In the genomic region with DNA sequence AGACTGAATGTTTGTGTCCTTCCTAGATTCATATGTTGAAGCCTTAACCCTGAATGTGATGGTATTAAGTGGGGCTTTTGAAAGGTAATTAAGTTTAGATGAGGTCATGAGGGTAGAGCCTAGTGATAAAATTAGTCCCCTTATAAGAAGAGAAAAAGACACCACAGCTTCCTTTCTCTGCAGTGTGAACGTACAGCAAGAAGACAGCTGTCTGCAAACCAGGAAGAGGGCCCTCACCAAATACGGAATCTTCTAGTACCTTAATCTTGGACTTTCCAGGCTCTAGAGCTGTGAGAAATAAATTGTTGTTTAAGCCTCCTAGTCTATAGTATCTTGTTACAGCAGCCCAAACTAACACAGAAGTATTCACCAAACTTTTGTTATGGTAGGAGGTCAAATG, we compare ENCODE assay signal across 24 cellular contexts. TPM values are rescaled to one million over a fixed set of nuclear protein-coding genes. Genes with fewer than 3 reads are reported as not detected.
DNase-seq lines count a peak whose midpoint lies in the region; ATAC-seq and TF ChIP-seq lines count a peak whose summit lies in the region.
"Had no signal": no experiment of that assay in that cellular context is flagged by ENCODE, and none has a peak within 500 bp of the region (broad histone marks: within the 10 kb centered on the region; RNA-seq: fewer than 3 reads in every experiment).

No MANE protein-coding gene starts in this region.

- peaks cover 3% of the 10 kb centered on the region for H3K9me3 Mint-ChIP-seq in activated naive CD8-positive, alpha-beta T cell treated with anti-CD3 and anti-CD28 coated beads, Interleukin-2, amount 10 ng/mL, durations not matched to agents 7 days and 5 days
- H3K9me3 Mint-ChIP-seq in activated naive CD8-positive, alpha-beta T cell treated with anti-CD3 and anti-CD28 coated beads for 36 hours, result peaks cover 2% of the 10 kb centered on the region
- H3K9me3 Mint-ChIP-seq in activated CD8-positive, alpha-beta T cell treated with anti-CD3 and anti-CD28 coated beads, Interleukin-2, amount 10 ng/mL, durations not matched to agents 7 days and 5 days (ENCODE audit: insufficient read depth), result no peaks in the 10 kb centered on the region
- no peaks in the 10 kb centered on the region for H3K9me3 Mint-ChIP-seq in stimulated activated naive CD8-positive, alpha-beta T cell treated with anti-CD3 and anti-CD28 coated beads, Interleukin-15, amount 100 ng/mL, for 72 hours
- H3K9me3 Mint-ChIP-seq: activated T-helper 17 cell treated with anti-CD3 and anti-CD28 coated beads, Interleukin-2, amount 50 U/mL, for 72 hours; GM23338 had no signal

- POLR2A ChIA-PET in activated naive CD8-positive, alpha-beta T cell treated with anti-CD3 and anti-CD28 coated beads, Interleukin-2, amount 10 ng/mL, durations not matched to agents 7 days and 5 days (lab: Charles Lee), result no interaction called here
- POLR2A ChIA-PET in activated CD8-positive, alpha-beta T cell treated with anti-CD3 and anti-CD28 coated beads, Interleukin-2, amount 10 ng/mL, durations not matched to agents 7 days and 5 days (lab: Charles Lee), result no interaction called here
- POLR2A ChIA-PET in PC-9 (lab: Charles Lee; ENCODE audit: unreplicated experiment), result no interaction called here

- no peaks in the 10 kb centered on the region for H3K36me3 ChIP-seq in MM.1S (replicated peaks; ENCODE audit: insufficient read depth, low read length)
- no peaks in the 10 kb centered on the region for H3K36me3 ChIP-seq in PC-9 (ENCODE audit: low read depth)
- H3K36me3 ChIP-seq: gastrocnemius medialis had no signal

- 0 out of 2 replicates have a peak overlapping the region, but pooled peaks have one; percentile 2 for H2AFZ ChIP-seq in MM.1S (ENCODE audit: low read length)
- H2AFZ ChIP-seq in PC-9, result no peak overlapping the region
- H2AFZ ChIP-seq: GM23338 had no signal

- no peak overlapping the region for H3K27ac Mint-ChIP-seq in activated naive CD8-positive, alpha-beta T cell treated with anti-CD3 and anti-CD28 coated beads, Interleukin-2, amount 10 ng/mL, durations not matched to agents 7 days and 5 days
- H3K27ac Mint-ChIP-seq in activated naive CD8-positive, alpha-beta T cell treated with anti-CD3 and anti-CD28 coated beads for 36 hours, result no peak overlapping the region
- peak overlapping the region; percentile 22 for H3K27ac Mint-ChIP-seq in activated CD8-positive, alpha-beta T cell treated with anti-CD3 and anti-CD28 coated beads, Interleukin-2, amount 10 ng/mL, durations not matched to agents 7 days and 5 days
- peak overlapping the region in 1 of 2 donors; percentile 42 for H3K27ac Mint-ChIP-seq in stimulated activated naive CD8-positive, alpha-beta T cell treated with anti-CD3 and anti-CD28 coated beads, Interleukin-15, amount 100 ng/mL, for 72 hours
- H3K27ac Mint-ChIP-seq: activated T-helper 17 cell treated with anti-CD3 and anti-CD28 coated beads, Interleukin-2, amount 50 U/mL, for 72 hours; brain; CD8-positive, alpha-beta memory T cell; GM23338 had no signal

- no peaks in the 10 kb centered on the region for H3K9me3 ChIP-seq in MM.1S (replicated peaks; ENCODE audit: insufficient read depth, low read length)
- H3K9me3 ChIP-seq in PC-9 (ENCODE audit: insufficient read depth, low read depth), result no peaks in the 10 kb centered on the region
- H3K9me3 ChIP-seq: psoas muscle, testis had no signal

- no peak overlapping the region for H3K4me2 ChIP-seq in MM.1S (ENCODE audit: low read depth, low read length)
- H3K4me2 ChIP-seq in PC-9, result no peak overlapping the region
- H3K4me2 ChIP-seq: GM23338 had no signal

- H3K4me3 Mint-ChIP-seq in activated naive CD8-positive, alpha-beta T cell treated with anti-CD3 and anti-CD28 coated beads, Interleukin-2, amount 10 ng/mL, durations not matched to agents 7 days and 5 days, result no peak overlapping the region
- no peak overlapping the region for H3K4me3 Mint-ChIP-seq in activated naive CD8-positive, alpha-beta T cell treated with anti-CD3 and anti-CD28 coated beads for 36 hours
- no peak overlapping the region for H3K4me3 Mint-ChIP-seq in activated CD8-positive, alpha-beta T cell treated with anti-CD3 and anti-CD28 coated beads, Interleukin-2, amount 10 ng/mL, durations not matched to agents 7 days and 5 days
- H3K4me3 Mint-ChIP-seq in stimulated activated naive CD8-positive, alpha-beta T cell treated with anti-CD3 and anti-CD28 coated beads, Interleukin-15, amount 100 ng/mL, for 72 hours, result peak overlapping the region in 1 of 2 donors; percentile 3
- H3K4me3 Mint-ChIP-seq: activated T-helper 17 cell treated with anti-CD3 and anti-CD28 coated beads, Interleukin-2, amount 50 U/mL, for 72 hours; brain; GM23338 had no signal

- intact Hi-C loops in PC-9 (cut with micrococcal nuclease; ENCODE audit: unreplicated experiment), result no loop called here

- H3K36me3 Mint-ChIP-seq in activated naive CD8-positive, alpha-beta T cell treated with anti-CD3 and anti-CD28 coated beads, Interleukin-2, amount 10 ng/mL, durations not matched to agents 7 days and 5 days, result no peaks in the 10 kb centered on the region
- H3K36me3 Mint-ChIP-seq in activated naive CD8-positive, alpha-beta T cell treated with anti-CD3 and anti-CD28 coated beads for 36 hours, result no peaks in the 10 kb centered on the region
- H3K36me3 Mint-ChIP-seq in activated CD8-positive, alpha-beta T cell treated with anti-CD3 and anti-CD28 coated beads, Interleukin-2, amount 10 ng/mL, durations not matched to agents 7 days and 5 days (ENCODE audit: low read depth), result peaks cover 4% of the 10 kb centered on the region
- H3K36me3 Mint-ChIP-seq: brain had no signal

- H3K9me2 ChIP-seq in MM.1S (replicated peaks; ENCODE audit: insufficient read depth, low read length), result no peaks in the 10 kb centered on the region
- H3K9me2 ChIP-seq in PC-9 (ENCODE audit: insufficient read depth), result no peaks in the 10 kb centered on the region

- TF ChIP-seq CTCF in MM.1S (IDR thresholded peaks at IDR 0.05; ENCODE audit: low read length) (no peak), PC-9 (conservative IDR thresholded peaks at IDR 0.05) (no peak)

- DNase-seq in activated naive CD8-positive, alpha-beta T cell treated with anti-CD3 and anti-CD28 coated beads, Interleukin-2, amount 10 ng/mL, durations not matched to agents 7 days and 5 days, result no peak
- no peak for DNase-seq in activated naive CD8-positive, alpha-beta T cell treated with anti-CD3 and anti-CD28 coated beads for 36 hours
- DNase-seq in MM.1S (no peak), C1 segment of cervical spinal cord (lab: John Stamatoyannopoulos, UW) (no peak), PC-9 (no peak), NCI-H187 treated with DMSO at 0.1 percent for 48 hours (lab: John Stamatoyannopoulos, UW) (no peak)
- no peak for DNase-seq in activated CD8-positive, alpha-beta T cell treated with anti-CD3 and anti-CD28 coated beads, Interleukin-2, amount 10 ng/mL, durations not matched to agents 7 days and 5 days
- DNase-seq in stimulated activated naive CD8-positive, alpha-beta T cell treated with anti-CD3 and anti-CD28 coated beads, Interleukin-15, amount 100 ng/mL, for 72 hours, result no peak
- DNase-seq: activated CD4-positive, CD25-positive, alpha-beta regulatory T cell treated with anti-CD3 and anti-CD28 coated beads, Interleukin-2, amount 50 U/mL, for 72 hours; CD8-positive, alpha-beta memory T cell; DMS53; effector memory CD4-positive, alpha-beta T cell; gastrocnemius medialis; islet precursor cell; NCI-H1436; psoas muscle; testis had no signal

- no peak overlapping the region for H3K9ac ChIP-seq in MM.1S (ENCODE audit: low read length)

- no peak overlapping the region for H3K4me3 ChIP-seq in MM.1S (ENCODE audit: low read length)
- H3K4me3 ChIP-seq in PC-9, result no peak overlapping the region
- H3K4me3 ChIP-seq: gastrocnemius medialis, GM23338, psoas muscle, testis had no signal

- H3K4me1 ChIP-seq in MM.1S (ENCODE audit: low read length) (no peaks in the 10 kb centered on the region), PC-9 (replicated peaks; ENCODE audit: insufficient read depth) (no peaks in the 10 kb centered on the region)
- H3K4me1 ChIP-seq: gastrocnemius medialis, psoas muscle had no signal

- H3K4me1 Mint-ChIP-seq in activated naive CD8-positive, alpha-beta T cell treated with anti-CD3 and anti-CD28 coated beads, Interleukin-2, amount 10 ng/mL, durations not matched to agents 7 days and 5 days, result peaks cover 12% of the 10 kb centered on the region
- peaks cover 11% of the 10 kb centered on the region for H3K4me1 Mint-ChIP-seq in activated naive CD8-positive, alpha-beta T cell treated with anti-CD3 and anti-CD28 coated beads for 36 hours
- H3K4me1 Mint-ChIP-seq in activated CD8-positive, alpha-beta T cell treated with anti-CD3 and anti-CD28 coated beads, Interleukin-2, amount 10 ng/mL, durations not matched to agents 7 days and 5 days (ENCODE audit: low read depth), result peaks cover 15% of the 10 kb centered on the region
- H3K4me1 Mint-ChIP-seq in stimulated activated naive CD8-positive, alpha-beta T cell treated with anti-CD3 and anti-CD28 coated beads, Interleukin-15, amount 100 ng/mL, for 72 hours, result peaks cover 23% of the 10 kb centered on the region
- H3K4me1 Mint-ChIP-seq: activated T-helper 17 cell treated with anti-CD3 and anti-CD28 coated beads, Interleukin-2, amount 50 U/mL, for 72 hours had no signal

- H3K27ac ChIP-seq in MM.1S (ENCODE audit: low read length) (no peak overlapping the region), PC-9 (no peak overlapping the region)
- H3K27ac ChIP-seq: gastrocnemius medialis, HL-60, psoas muscle, testis had no signal

- H4K20me1 ChIP-seq in MM.1S (ENCODE audit: insufficient read depth, low read length), result no peaks in the 10 kb centered on the region
- no peaks in the 10 kb centered on the region for H4K20me1 ChIP-seq in PC-9 (ENCODE audit: insufficient read depth)

- CTCF ChIA-PET in activated CD8-positive, alpha-beta T cell treated with anti-CD3 and anti-CD28 coated beads, Interleukin-2, amount 10 ng/mL, durations not matched to agents 7 days and 5 days (lab: Charles Lee), result interaction anchor here (1.0 kb wide), 2 partner anchors 173 to 199 kb away, joined by 4 read pairs; no protein-coding TSS in a partner anchor
- CTCF ChIA-PET in PC-9 (lab: Charles Lee), result no interaction called here

- H3K27me3 ChIP-seq in MM.1S (replicated peaks; ENCODE audit: insufficient read depth, low read length) (no peaks in the 10 kb centered on the region), PC-9 (ENCODE audit: insufficient read depth, low read depth) (no peaks in the 10 kb centered on the region)
- H3K27me3 ChIP-seq: gastrocnemius medialis, testis had no signal

- ATAC-seq in activated naive CD8-positive, alpha-beta T cell treated with anti-CD3 and anti-CD28 coated beads, Interleukin-2, amount 10 ng/mL, durations not matched to agents 7 days and 5 days (ENCODE audit: low read depth), result peak; percentile 54
- ATAC-seq in activated CD8-positive, alpha-beta T cell treated with anti-CD3 and anti-CD28 coated beads, Interleukin-2, amount 10 ng/mL, durations not matched to agents 7 days and 5 days, result no peak
- ATAC-seq in stimulated activated naive CD8-positive, alpha-beta T cell treated with anti-CD3 and anti-CD28 coated beads, Interleukin-15, amount 100 ng/mL, for 72 hours, result peak; percentile 37
- ATAC-seq: activated T-helper 17 cell treated with anti-CD3 and anti-CD28 coated beads, Interleukin-2, amount 50 U/mL, for 72 hours; esophagus mucosa; gastrocnemius medialis; GM23338; HepG2; psoas muscle; Right ventricle myocardium inferior had no signal

- no peaks in the 10 kb centered on the region for H3K27me3 Mint-ChIP-seq in activated naive CD8-positive, alpha-beta T cell treated with anti-CD3 and anti-CD28 coated beads, Interleukin-2, amount 10 ng/mL, durations not matched to agents 7 days and 5 days
- H3K27me3 Mint-ChIP-seq in activated naive CD8-positive, alpha-beta T cell treated with anti-CD3 and anti-CD28 coated beads for 36 hours, result no peaks in the 10 kb centered on the region
- H3K27me3 Mint-ChIP-seq in activated CD8-positive, alpha-beta T cell treated with anti-CD3 and anti-CD28 coated beads, Interleukin-2, amount 10 ng/mL, durations not matched to agents 7 days and 5 days (ENCODE audit: low read depth), result no peaks in the 10 kb centered on the region
- no peaks in the 10 kb centered on the region for H3K27me3 Mint-ChIP-seq in stimulated activated naive CD8-positive, alpha-beta T cell treated with anti-CD3 and anti-CD28 coated beads, Interleukin-15, amount 100 ng/mL, for 72 hours
- H3K27me3 Mint-ChIP-seq: brain had no signal

- no TSS peak for BruUV-seq in PC-9 (replicated peaks; lab: Mats Ljungman, UMichigan)

- no peaks in the 10 kb centered on the region for H3K79me2 ChIP-seq in MM.1S (ENCODE audit: low read length)
- no peaks in the 10 kb centered on the region for H3K79me2 ChIP-seq in PC-9 (ENCODE audit: low read depth)

- H3F3A ChIP-seq in MM.1S (ENCODE audit: insufficient read depth, low read length), result no peaks in the 10 kb centered on the region
- H3F3A ChIP-seq in PC-9 (ENCODE audit: insufficient read depth, low read depth), result no peaks in the 10 kb centered on the region

RNA-seq across cellular contexts. Expression of a gene that starts 57.1 kb away (rescaled TPM):
- total RNA-seq in activated naive CD8-positive, alpha-beta T cell treated with anti-CD3 and anti-CD28 coated beads, Interleukin-2, amount 10 ng/mL, durations not matched to agents 7 days and 5 days, result 100 to 1,000 TPM; 233 to 238 TPM
- total RNA-seq in activated naive CD8-positive, alpha-beta T cell treated with anti-CD3 and anti-CD28 coated beads for 36 hours, result 100 to 1,000 TPM; 302 to 304 TPM
- 100 to 1,000 TPM; 222 to 227 TPM for total RNA-seq in activated CD8-positive, alpha-beta T cell treated with anti-CD3 and anti-CD28 coated beads, Interleukin-2, amount 10 ng/mL, durations not matched to agents 7 days and 5 days
- total RNA-seq in PC-9 (2021), result not detected in 2 replicates
- total RNA-seq: GM23338, HepG2 had no signal

Comparison
In these comparisons a context has a peak if more than half of its experiments do, and no peak if none do; other contexts are left out.
1. RNA of a gene that starts 57.1 kb away (total RNA-seq): 302 to 304 TPM in activated naive CD8-positive, alpha-beta T cell treated with anti-CD3 and anti-CD28 coated beads for 36 hours, 233 to 238 TPM in activated naive CD8-positive, alpha-beta T cell treated with anti-CD3 and anti-CD28 coated beads, Interleukin-2, amount 10 ng/mL, durations not matched to agents 7 days and 5 days and 222 to 227 TPM in activated CD8-positive, alpha-beta T cell treated with anti-CD3 and anti-CD28 coated beads, Interleukin-2, amount 10 ng/mL, durations not matched to agents 7 days and 5 days; not detected in PC-9; every median in the first group is over 100 times any median in the second.